ENCODE assay signal across 9 cellular contexts in the genomic region with DNA sequence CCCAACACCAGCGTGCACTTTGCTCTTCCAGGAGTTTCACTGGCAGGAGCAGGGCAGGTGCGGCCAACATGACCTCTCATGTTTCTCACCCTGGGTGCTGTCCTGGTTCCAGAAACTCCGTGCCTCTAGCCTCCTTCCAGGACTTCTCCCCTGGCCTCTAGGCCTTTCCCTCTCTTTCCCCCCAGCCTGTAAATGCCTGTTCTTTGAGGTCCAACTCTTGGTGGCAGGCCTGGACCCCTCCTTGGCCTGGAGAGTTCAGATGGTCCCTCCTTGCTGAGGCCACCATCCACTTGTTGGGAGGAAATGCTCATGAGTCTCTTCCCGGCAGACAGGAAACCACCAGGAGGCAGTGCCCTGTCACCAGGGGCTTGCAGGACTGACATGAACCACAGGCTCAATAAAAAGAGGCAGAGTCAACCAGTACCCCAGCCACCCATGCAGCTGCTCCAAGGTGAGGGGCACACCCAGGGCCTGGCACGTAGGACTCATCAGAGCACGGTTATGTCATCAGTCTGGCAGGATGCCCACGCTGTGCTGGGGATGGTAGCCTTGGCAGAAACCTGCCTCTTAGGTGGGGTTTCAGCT. TPM values are rescaled to one million over a fixed set of nuclear protein-coding genes. Genes with fewer than 3 reads are reported as not detected.
DNase-seq lines count a peak whose midpoint lies in the region; ATAC-seq and TF ChIP-seq lines count a peak whose summit lies in the region.
"Had no signal": no experiment of that assay in that cellular context is flagged by ENCODE, and none has a peak within 500 bp of the region (broad histone marks: within the 10 kb centered on the region; RNA-seq: fewer than 3 reads in every experiment).

No MANE protein-coding gene starts in this region.

- WGBS in heart left ventricle, 4 donors = 59 to 68% (median 64%) methylated on average over 7 of the region's 7 CpGs
- WGBS in thyroid gland, 2 donors = 61 to 68% methylated on average over 7 of the region's 7 CpGs

- no peaks in the 10 kb centered on the region for H3K9me3 Mint-ChIP-seq in activated CD4-positive, alpha-beta memory T cell treated with anti-CD3 and anti-CD28 coated beads for 36 hours
- H3K9me3 Mint-ChIP-seq in activated CD4-positive, alpha-beta memory T cell treated with anti-CD3 and anti-CD28 coated beads, Interleukin-2, amount 10 ng/mL, durations not matched to agents 7 days and 5 days = no peaks in the 10 kb centered on the region

- DNase-seq in activated CD4-positive, alpha-beta memory T cell treated with anti-CD3 and anti-CD28 coated beads for 36 hours = peak; percentile 22
- DNase-seq in activated CD4-positive, alpha-beta memory T cell treated with anti-CD3 and anti-CD28 coated beads, Interleukin-2, amount 10 ng/mL, durations not matched to agents 7 days and 5 days = no peak
- DNase-seq in SHP77 treated with DMSO at 0.1 percent for 48 hours (lab: John Stamatoyannopoulos, UW) = peak; percentile 51
- peak in 3 of 5 donors; percentile 53 to 65 (median 65) for DNase-seq in heart left ventricle
- peak; percentile 54 to 69 for DNase-seq in thyroid gland
- DNase-seq in SKM-1 (lab: John Stamatoyannopoulos, UW; ENCODE audit: unreplicated experiment) = no peak
- no peak for DNase-seq in nucleus accumbens (lab: John Stamatoyannopoulos, UW)

- intact Hi-C loops in activated CD4-positive, alpha-beta memory T cell treated with anti-CD3 and anti-CD28 coated beads for 36 hours (cut with micrococcal nuclease) = no loop called here
- intact Hi-C loops in heart left ventricle (cut with DNase I) = loop anchor here in 2 of 10 donors (2.0 kb wide), 1 partner anchor 43 kb away; no protein-coding TSS in a partner anchor
- intact Hi-C loops in thyroid gland (cut with DNase I) = no loop called here

- H3K27me3 Mint-ChIP-seq in activated CD4-positive, alpha-beta memory T cell treated with anti-CD3 and anti-CD28 coated beads for 36 hours = peaks cover 60% of the 10 kb centered on the region
- peaks cover 67% of the 10 kb centered on the region for H3K27me3 Mint-ChIP-seq in activated CD4-positive, alpha-beta memory T cell treated with anti-CD3 and anti-CD28 coated beads, Interleukin-2, amount 10 ng/mL, durations not matched to agents 7 days and 5 days

- peak in 3 of 4 donors; percentile 18 to 46 (median 23) for ATAC-seq in heart left ventricle
- no peak for ATAC-seq in HG03095 (IDR thresholded peaks at IDR 0.05; ENCODE audit: unreplicated experiment)

- CTCF ChIA-PET in activated CD4-positive, alpha-beta memory T cell treated with anti-CD3 and anti-CD28 coated beads for 36 hours (lab: Charles Lee) = interaction anchor here (1.0 kb wide), 1 partner anchor 41 kb away, joined by 3 read pairs; no protein-coding TSS in a partner anchor
- CTCF ChIA-PET in activated CD4-positive, alpha-beta memory T cell treated with anti-CD3 and anti-CD28 coated beads, Interleukin-2, amount 10 ng/mL, durations not matched to agents 7 days and 5 days (lab: Charles Lee) = no interaction called here

- peaks cover 0 to 35% (median 14%) of the 10 kb centered on the region in 12 donors for H3K4me1 ChIP-seq in heart left ventricle
- H3K4me1 ChIP-seq in thyroid gland = peaks cover 10 to 24% of the 10 kb centered on the region in 2 donors

- H3K4me3 ChIP-seq in heart left ventricle (peak overlapping the region in 11 of 12 donors; percentile 42 to 69 (median 56)), thyroid gland (replicated peaks in 1 of 3) (peak overlapping the region in 1 of 3 donors; percentile 59)
- H3K4me3 ChIP-seq: BLaER1 treated with 17β-estradiol and CSF1 and Interleukin-3, amounts not matched to agents 10 nM and 100 nM had no signal

- no peaks in the 10 kb centered on the region for H3K36me3 Mint-ChIP-seq in activated CD4-positive, alpha-beta memory T cell treated with anti-CD3 and anti-CD28 coated beads for 36 hours
- H3K36me3 Mint-ChIP-seq in activated CD4-positive, alpha-beta memory T cell treated with anti-CD3 and anti-CD28 coated beads, Interleukin-2, amount 10 ng/mL, durations not matched to agents 7 days and 5 days (ENCODE audit: low read depth) = no peaks in the 10 kb centered on the region

- H3K4me1 Mint-ChIP-seq in activated CD4-positive, alpha-beta memory T cell treated with anti-CD3 and anti-CD28 coated beads for 36 hours (ENCODE audit: low read depth) = no peaks in the 10 kb centered on the region
- H3K4me1 Mint-ChIP-seq in activated CD4-positive, alpha-beta memory T cell treated with anti-CD3 and anti-CD28 coated beads, Interleukin-2, amount 10 ng/mL, durations not matched to agents 7 days and 5 days = peaks cover 13% of the 10 kb centered on the region

- H3K27ac ChIP-seq in heart left ventricle (peak overlapping the region; percentile 23 to 88 (median 84)), thyroid gland (peak overlapping the region; percentile 45 to 80 (median 77))
- H3K27ac ChIP-seq: BLaER1 treated with 17β-estradiol and CSF1 and Interleukin-3, amounts not matched to agents 10 nM and 100 nM had no signal

- TF ChIP-seq POLR2A in heart left ventricle (IDR thresholded peaks at IDR 0.05) = no peak
- TF ChIP-seq POLR2A in thyroid gland (IDR thresholded peaks at IDR 0.05) = no peak

- H3K36me3 ChIP-seq in heart left ventricle (no peaks in the 10 kb centered on the region), thyroid gland (no peaks in the 10 kb centered on the region)
- H3K36me3 ChIP-seq: BLaER1 treated with 17β-estradiol and CSF1 and Interleukin-3, amounts not matched to agents 10 nM and 100 nM had no signal

- no peak overlapping the region for H3K27ac Mint-ChIP-seq in activated CD4-positive, alpha-beta memory T cell treated with anti-CD3 and anti-CD28 coated beads for 36 hours
- no peak overlapping the region for H3K27ac Mint-ChIP-seq in activated CD4-positive, alpha-beta memory T cell treated with anti-CD3 and anti-CD28 coated beads, Interleukin-2, amount 10 ng/mL, durations not matched to agents 7 days and 5 days

- H3K4me3 Mint-ChIP-seq in activated CD4-positive, alpha-beta memory T cell treated with anti-CD3 and anti-CD28 coated beads for 36 hours = no peak overlapping the region
- no peak overlapping the region for H3K4me3 Mint-ChIP-seq in activated CD4-positive, alpha-beta memory T cell treated with anti-CD3 and anti-CD28 coated beads, Interleukin-2, amount 10 ng/mL, durations not matched to agents 7 days and 5 days

- H3K27me3 ChIP-seq in heart left ventricle (peaks cover 0 to 27% (median 17%) of the 10 kb centered on the region in 9 donors), thyroid gland (no peaks in the 10 kb centered on the region)
- H3K27me3 ChIP-seq: BLaER1 treated with 17β-estradiol and CSF1 and Interleukin-3, amounts not matched to agents 10 nM and 100 nM had no signal

- TF ChIP-seq CTCF in heart left ventricle (IDR thresholded peaks at IDR 0.05) = peak in 6 of 12 donors; percentile 14 to 44 (median 24)
- TF ChIP-seq CTCF in thyroid gland (IDR thresholded peaks at IDR 0.05) = peak in 2 of 6 experiments; percentile 22 to 24

- POLR2A ChIA-PET in activated CD4-positive, alpha-beta memory T cell treated with anti-CD3 and anti-CD28 coated beads for 36 hours (lab: Charles Lee) = no interaction called here
- POLR2A ChIA-PET in activated CD4-positive, alpha-beta memory T cell treated with anti-CD3 and anti-CD28 coated beads, Interleukin-2, amount 10 ng/mL, durations not matched to agents 7 days and 5 days (lab: Charles Lee) = no interaction called here

- peaks cover 0 to 6% (median 0%) of the 10 kb centered on the region in 12 donors for H3K9me3 ChIP-seq in heart left ventricle
- H3K9me3 ChIP-seq in thyroid gland = no peaks in the 10 kb centered on the region

RNA-seq across cellular contexts. Expression of gene MALL, which starts 1.5 kb away (rescaled TPM):
- total RNA-seq in activated CD4-positive, alpha-beta memory T cell treated with anti-CD3 and anti-CD28 coated beads for 36 hours = under 1 TPM; 0.17 to 0.31 TPM
- not detected for total RNA-seq in activated CD4-positive, alpha-beta memory T cell treated with anti-CD3 and anti-CD28 coated beads, Interleukin-2, amount 10 ng/mL, durations not matched to agents 7 days and 5 days
- total RNA-seq in heart left ventricle (10 to 100 TPM in 8 of 9 donors, 1 to 10 TPM in 1; 8.0 to 36.7 (median 16.5) TPM), thyroid gland (10 to 100 TPM; 13.3 to 54.4 (median 25.0) TPM)
- 10 to 100 TPM in 1 of 2 donors, 1 to 10 TPM in 1; 6.9 to 13.6 TPM for polyA plus RNA-seq in heart left ventricle

Comparison
In these comparisons a context has a peak if more than half of its experiments do, and no peak if none do; other contexts are left out.
1. DNase-seq: peak in activated CD4-positive, alpha-beta memory T cell treated with anti-CD3 and anti-CD28 coated beads for 36 hours (single experiment), SHP77 treated with DMSO at 0.1 percent for 48 hours (single experiment), heart left ventricle (3 of 5) and thyroid gland (2 of 2); none in activated CD4-positive, alpha-beta memory T cell treated with anti-CD3 and anti-CD28 coated beads, Interleukin-2, amount 10 ng/mL, durations not matched to agents 7 days and 5 days (single experiment), SKM-1 (single experiment) and nucleus accumbens (0 of 56).
2. RNA of gene MALL, which starts 1.5 kb away (total RNA-seq): 13.3 to 54.4 TPM in thyroid gland and 8.0 to 36.7 TPM in heart left ventricle; 0.17 to 0.31 TPM in activated CD4-positive, alpha-beta memory T cell treated with anti-CD3 and anti-CD28 coated beads for 36 hours and not detected in activated CD4-positive, alpha-beta memory T cell treated with anti-CD3 and anti-CD28 coated beads, Interleukin-2, amount 10 ng/mL, durations not matched to agents 7 days and 5 days; every median in the first group is over 4 times any median in the second.